ENCODE assay signal across 18 cellular contexts in the genomic region with DNA sequence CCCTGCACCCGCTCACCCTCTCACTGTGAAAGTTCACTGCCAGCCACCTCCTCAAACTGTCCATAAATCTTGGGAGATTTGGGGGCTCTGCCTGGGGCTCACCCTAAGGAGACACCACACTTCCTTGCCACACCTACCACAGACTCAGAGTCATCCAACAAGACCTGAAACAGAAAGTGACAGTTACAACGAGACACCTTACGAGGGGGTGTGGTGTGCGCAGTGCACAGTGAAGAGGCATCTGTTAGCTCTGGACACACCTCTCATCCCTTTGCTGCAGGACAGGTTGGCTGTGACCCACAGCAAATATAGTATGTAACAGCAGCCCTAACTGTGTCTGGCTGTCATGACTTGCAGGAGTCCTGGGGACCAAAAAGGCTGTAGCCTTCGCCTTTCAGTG.
DNase-seq lines count a peak whose midpoint lies in the region; ATAC-seq, FAIRE-seq and TF ChIP-seq lines count a peak whose summit lies in the region.
"Had no signal": no experiment of that assay in that cellular context is flagged by ENCODE, and none has a peak within 500 bp of the region (broad histone marks: within the 10 kb centered on the region; RNA-seq: fewer than 3 reads in every experiment).

No MANE protein-coding gene starts in this region.

- peaks cover 3% of the 10 kb centered on the region for H3K9me3 Mint-ChIP-seq in activated CD4-positive, alpha-beta memory T cell treated with anti-CD3 and anti-CD28 coated beads for 36 hours
- no peaks in the 10 kb centered on the region for H3K9me3 Mint-ChIP-seq in activated CD4-positive, alpha-beta memory T cell treated with anti-CD3 and anti-CD28 coated beads, Interleukin-2, amount 10 ng/mL, durations not matched to agents 7 days and 5 days
- H3K9me3 Mint-ChIP-seq in osteocyte (ENCODE audit: unreplicated experiment): peaks cover 6% of the 10 kb centered on the region

- TF ChIP-seq CTCF in osteocyte (IDR thresholded peaks at IDR 0.05): no peak

- CTCF ChIA-PET in activated CD4-positive, alpha-beta memory T cell treated with anti-CD3 and anti-CD28 coated beads for 36 hours (lab: Charles Lee): no interaction called here
- CTCF ChIA-PET in activated CD4-positive, alpha-beta memory T cell treated with anti-CD3 and anti-CD28 coated beads, Interleukin-2, amount 10 ng/mL, durations not matched to agents 7 days and 5 days (lab: Charles Lee): no interaction called here

- no peaks in the 10 kb centered on the region for H3K27me3 ChIP-seq in small intestine (ENCODE audit: control insufficient read depth in 2 of 2, insufficient read depth in 2 of 2, low read length in 2 of 2)
- H3K27me3 ChIP-seq: adrenal gland, suprapubic skin had no signal

- H3K4me1 ChIP-seq in small intestine (ENCODE audit: control insufficient read depth in 2 of 2, insufficient read depth in 1 of 2, low read depth in 1 of 2, low read length in 1 of 2): no peaks in the 10 kb centered on the region
- H3K4me1 ChIP-seq: adrenal gland, suprapubic skin had no signal

- H3K36me3 ChIP-seq in small intestine (ENCODE audit: control insufficient read depth in 2 of 2, insufficient read depth in 2 of 2, low read length in 2 of 2): no peaks in the 10 kb centered on the region
- H3K36me3 ChIP-seq: adrenal gland, suprapubic skin had no signal

- ATAC-seq in GM21390 (IDR thresholded peaks at IDR 0.05; ENCODE audit: unreplicated experiment) (peak; percentile 67), HG03565 (IDR thresholded peaks at IDR 0.05; ENCODE audit: unreplicated experiment) (peak; percentile 88)
- ATAC-seq: CD8-positive, alpha-beta T cell had no signal

- H3K4me3 ChIP-seq in small intestine (ENCODE audit: low read depth in 1 of 2, low read length in 2 of 2): no peak overlapping the region
- H3K4me3 ChIP-seq: adrenal gland, SK-N-MC, suprapubic skin had no signal

- POLR2A ChIA-PET in activated CD4-positive, alpha-beta memory T cell treated with anti-CD3 and anti-CD28 coated beads for 36 hours (lab: Charles Lee): no interaction called here
- POLR2A ChIA-PET in activated CD4-positive, alpha-beta memory T cell treated with anti-CD3 and anti-CD28 coated beads, Interleukin-2, amount 10 ng/mL, durations not matched to agents 7 days and 5 days (lab: Charles Lee): no interaction called here

- peak; percentile 12 for DNase-seq in activated CD4-positive, alpha-beta memory T cell treated with anti-CD3 and anti-CD28 coated beads for 36 hours
- DNase-seq in activated CD4-positive, alpha-beta memory T cell treated with anti-CD3 and anti-CD28 coated beads, Interleukin-2, amount 10 ng/mL, durations not matched to agents 7 days and 5 days: no peak
- peak; percentile 25 for DNase-seq in small intestine
- no peak for DNase-seq in caudate nucleus (lab: John Stamatoyannopoulos, UW)
- no peak for DNase-seq in osteocyte (ENCODE audit: extremely low spot score, unreplicated experiment)
- DNase-seq in urothelium cell line (ENCODE audit: low spot score): no peak
- DNase-seq: ACHN; adrenal gland; CD8-positive, alpha-beta T cell; foreskin melanocyte; IMR-90; NCI-H2171 treated with DMSO at 0.1 percent for 48 hours; retina had no signal

- H3K9me3 ChIP-seq in small intestine (ENCODE audit: control insufficient read depth, low read depth): no peaks in the 10 kb centered on the region
- H3K9me3 ChIP-seq: adrenal gland, suprapubic skin had no signal

- intact Hi-C loops in activated CD4-positive, alpha-beta memory T cell treated with anti-CD3 and anti-CD28 coated beads for 36 hours (cut with micrococcal nuclease): no loop called here

- WGBS in small intestine, 3 donors: 57 to 71% (median 62%) methylated on average over 5 of the region's 5 CpGs

- H3K36me3 Mint-ChIP-seq in activated CD4-positive, alpha-beta memory T cell treated with anti-CD3 and anti-CD28 coated beads for 36 hours: no peaks in the 10 kb centered on the region
- H3K36me3 Mint-ChIP-seq in activated CD4-positive, alpha-beta memory T cell treated with anti-CD3 and anti-CD28 coated beads, Interleukin-2, amount 10 ng/mL, durations not matched to agents 7 days and 5 days (ENCODE audit: low read depth): no peaks in the 10 kb centered on the region
- H3K36me3 Mint-ChIP-seq in osteocyte (ENCODE audit: unreplicated experiment): no peaks in the 10 kb centered on the region
- H3K36me3 Mint-ChIP-seq: CD8-positive, alpha-beta T cell had no signal

- FAIRE-seq in small intestine (lab: Jason Lieb, UNC) (no peak), urothelium cell line (lab: Jason Lieb, UNC) (no peak)

- H3K4me3 Mint-ChIP-seq in activated CD4-positive, alpha-beta memory T cell treated with anti-CD3 and anti-CD28 coated beads for 36 hours: no peak overlapping the region
- no peak overlapping the region for H3K4me3 Mint-ChIP-seq in activated CD4-positive, alpha-beta memory T cell treated with anti-CD3 and anti-CD28 coated beads, Interleukin-2, amount 10 ng/mL, durations not matched to agents 7 days and 5 days
- H3K4me3 Mint-ChIP-seq in osteocyte (ENCODE audit: unreplicated experiment): no peak overlapping the region
- H3K4me3 Mint-ChIP-seq: CD8-positive, alpha-beta T cell; nephron had no signal

- H3K27me3 Mint-ChIP-seq in activated CD4-positive, alpha-beta memory T cell treated with anti-CD3 and anti-CD28 coated beads for 36 hours: peaks cover 6% of the 10 kb centered on the region
- H3K27me3 Mint-ChIP-seq in activated CD4-positive, alpha-beta memory T cell treated with anti-CD3 and anti-CD28 coated beads, Interleukin-2, amount 10 ng/mL, durations not matched to agents 7 days and 5 days: peaks cover 17% of the 10 kb centered on the region
- H3K27me3 Mint-ChIP-seq in osteocyte (ENCODE audit: unreplicated experiment): peaks cover 7% of the 10 kb centered on the region

- H3K27ac ChIP-seq in small intestine (ENCODE audit: low read depth in 1 of 2, low read length in 1 of 2): no peak overlapping the region
- no peak overlapping the region for H3K27ac ChIP-seq in caudate nucleus (ENCODE audit: low read depth, low read length)
- H3K27ac ChIP-seq: adrenal gland, SK-N-MC, suprapubic skin had no signal

- H3K4me1 Mint-ChIP-seq in activated CD4-positive, alpha-beta memory T cell treated with anti-CD3 and anti-CD28 coated beads for 36 hours (ENCODE audit: low read depth): peaks cover 7% of the 10 kb centered on the region
- H3K4me1 Mint-ChIP-seq in activated CD4-positive, alpha-beta memory T cell treated with anti-CD3 and anti-CD28 coated beads, Interleukin-2, amount 10 ng/mL, durations not matched to agents 7 days and 5 days: peaks cover 17% of the 10 kb centered on the region
- H3K4me1 Mint-ChIP-seq in osteocyte (ENCODE audit: unreplicated experiment): no peaks in the 10 kb centered on the region
- H3K4me1 Mint-ChIP-seq: nephron had no signal

- no peak overlapping the region for H3K27ac Mint-ChIP-seq in activated CD4-positive, alpha-beta memory T cell treated with anti-CD3 and anti-CD28 coated beads for 36 hours
- no peak overlapping the region for H3K27ac Mint-ChIP-seq in activated CD4-positive, alpha-beta memory T cell treated with anti-CD3 and anti-CD28 coated beads, Interleukin-2, amount 10 ng/mL, durations not matched to agents 7 days and 5 days
- no peak overlapping the region for H3K27ac Mint-ChIP-seq in osteocyte (ENCODE audit: unreplicated experiment)
- H3K27ac Mint-ChIP-seq: CD8-positive, alpha-beta T cell; nephron had no signal

Comparison
In these comparisons a context has a peak if more than half of its experiments do, and no peak if none do; other contexts are left out.
1. DNase-seq: peak in activated CD4-positive, alpha-beta memory T cell treated with anti-CD3 and anti-CD28 coated beads for 36 hours (single experiment) and small intestine (single experiment); none in activated CD4-positive, alpha-beta memory T cell treated with anti-CD3 and anti-CD28 coated beads, Interleukin-2, amount 10 ng/mL, durations not matched to agents 7 days and 5 days (single experiment), caudate nucleus (0 of 61), osteocyte (single experiment) and urothelium cell line (single experiment).